In the genomic region with DNA sequence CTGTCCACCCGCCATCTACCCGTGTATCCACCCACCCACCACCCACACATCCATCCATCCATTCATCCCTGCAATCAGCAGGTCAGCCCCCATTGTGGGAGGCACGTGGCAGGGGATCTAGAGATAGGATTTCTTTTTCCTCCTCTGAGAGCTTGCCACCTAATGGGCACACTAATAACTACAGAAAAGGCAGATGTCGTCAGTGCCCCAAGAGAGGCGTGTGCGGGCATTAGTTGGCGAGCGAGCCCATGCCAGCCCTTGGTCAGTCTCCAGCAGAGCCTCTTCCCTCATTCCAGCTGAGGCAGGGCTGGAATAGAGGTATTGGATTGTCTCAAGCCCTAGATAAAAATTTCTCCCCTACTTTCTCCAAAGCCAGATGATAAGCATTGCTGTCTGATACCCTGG, we compare ENCODE assay signal across 11 cellular contexts. TPM values are rescaled to one million over a fixed set of nuclear protein-coding genes. Genes with fewer than 3 reads are reported as not detected.
DNase-seq lines count a peak whose midpoint lies in the region; ATAC-seq, FAIRE-seq and TF ChIP-seq lines count a peak whose summit lies in the region.
"Had no signal": no experiment of that assay in that cellular context is flagged by ENCODE, and none has a peak within 500 bp of the region (broad histone marks: within the 10 kb centered on the region; RNA-seq: fewer than 3 reads in every experiment).

No MANE protein-coding gene starts in this region.

- H3K4me3 ChIP-seq in GM12878: no peak overlapping the region
- H3K4me3 ChIP-seq in effector memory CD4-positive, alpha-beta T cell (ENCODE audit: insufficient read depth, low read depth, low read length, poor library complexity, severe bottlenecking): no peak overlapping the region

- H3K36me3 Mint-ChIP-seq in activated T-helper 17 cell treated with anti-CD3 and anti-CD28 coated beads, Interleukin-2, amount 50 U/mL, for 72 hours (ENCODE audit: low read depth): no peaks in the 10 kb centered on the region

- no peaks in the 10 kb centered on the region for H3K9me3 Mint-ChIP-seq in activated T-helper 17 cell treated with anti-CD3 and anti-CD28 coated beads, Interleukin-2, amount 50 U/mL, for 72 hours

- no peak overlapping the region for H3K9ac ChIP-seq in GM12878 (ENCODE audit: control insufficient read depth, insufficient read depth, low read length)

- CTCF ChIA-PET in GM12878 (lab: Yijun Ruan, JAX): interaction anchor here (1.0 to 17.9 kb wide), 5 partner anchors 10 to 103 kb away, joined by 4 to 183 read pairs (median 12); partner anchors contain the start of gene USP2

- FAIRE-seq in GM12878 (lab: Jason Lieb, UNC): no peak

- no peak for TF ChIP-seq EP300 in GM12878 (IDR thresholded peaks at IDR 0.05; ENCODE audit: borderline replicate concordance in 1 of 2, control insufficient read depth in 1 of 2, low read depth in 2 of 2, low read length in 2 of 2)

- no peak for TF ChIP-seq POLR2A in GM12878 (IDR thresholded peaks at IDR 0.05; ENCODE audit: low read depth, low read length)

- H3K4me1 ChIP-seq in GM12878 (ENCODE audit: control insufficient read depth, insufficient read depth, low read length): no peaks in the 10 kb centered on the region
- peaks cover 5% of the 10 kb centered on the region for H3K4me1 ChIP-seq in effector memory CD4-positive, alpha-beta T cell (ENCODE audit: control insufficient read depth, insufficient read depth, low read length, poor library complexity, severe bottlenecking)

- peak; percentile 20 for DNase-seq in CD1c-positive myeloid dendritic cell (ENCODE audit: extremely low spot score)
- DNase-seq in M059J (ENCODE audit: low read depth): peak; percentile 49
- DNase-seq in GM12878 (ENCODE audit: low read depth, low spot score): no peak
- peak; percentile 25 to 45 for DNase-seq in lung microvascular endothelial cell (ENCODE audit: low read depth in 2 of 2)
- DNase-seq in effector memory CD4-positive, alpha-beta T cell: no peak
- no peak for DNase-seq in activated CD4-positive, alpha-beta T cell treated with anti-CD3 and anti-CD28 coated beads, Interleukin-2, amount 50 U/mL, for 1 hour
- DNase-seq: NCI-H2029 had no signal

- no peaks in the 10 kb centered on the region for H3K36me3 ChIP-seq in GM12878 (ENCODE audit: control insufficient read depth in 2 of 2, insufficient read depth in 2 of 2, low read length in 1 of 2)
- no peaks in the 10 kb centered on the region for H3K36me3 ChIP-seq in effector memory CD4-positive, alpha-beta T cell (ENCODE audit: control insufficient read depth, insufficient read depth, low read length)

- TF ChIP-seq CTCF in GM12878 (IDR thresholded peaks at IDR 0.05 in 2 of 3, conservative IDR thresholded peaks at IDR 0.05 in 1 of 3; ENCODE audit: control insufficient read depth in 2 of 3, extremely low read depth in 1 of 3, insufficient read depth in 1 of 3, low read depth in 3 of 3, low read length in 3 of 3): peak; percentile 13 to 22 (median 14); a peak in 3 of 6 replicates

- no peaks in the 10 kb centered on the region for H3K4me1 Mint-ChIP-seq in activated T-helper 17 cell treated with anti-CD3 and anti-CD28 coated beads, Interleukin-2, amount 50 U/mL, for 72 hours

- ATAC-seq in GM12878 (peak; percentile 66), GM21619 (IDR thresholded peaks at IDR 0.05; ENCODE audit: unreplicated experiment) (no peak)
- no peak for ATAC-seq in activated T-helper 17 cell treated with anti-CD3 and anti-CD28 coated beads, Interleukin-2, amount 50 U/mL, for 72 hours (replicated peaks)

- WGBS in GM12878 (ENCODE audit: insufficient coverage, insufficient replicate concordance, low lambda C conversion rate, missing lambda C conversion rate): 8% methylated on average over 8 of the region's 8 CpGs

- POLR2A ChIA-PET in GM12878 (lab: Charles Lee): interaction anchor here (1.6 kb wide), 1 partner anchor 16 kb away, joined by 6 read pairs; no protein-coding TSS in a partner anchor

- H3K4me3 Mint-ChIP-seq in activated T-helper 17 cell treated with anti-CD3 and anti-CD28 coated beads, Interleukin-2, amount 50 U/mL, for 72 hours: no peak overlapping the region

- H3K27me3 Mint-ChIP-seq in activated T-helper 17 cell treated with anti-CD3 and anti-CD28 coated beads, Interleukin-2, amount 50 U/mL, for 72 hours: peaks cover 14% of the 10 kb centered on the region

- H2AFZ ChIP-seq in GM12878 (ENCODE audit: control insufficient read depth, low read depth, low read length): no peak overlapping the region

- no peak overlapping the region for H3K27ac Mint-ChIP-seq in activated T-helper 17 cell treated with anti-CD3 and anti-CD28 coated beads, Interleukin-2, amount 50 U/mL, for 72 hours

- TF ChIP-seq RAD21 in GM12878 (IDR thresholded peaks at IDR 0.05; ENCODE audit: insufficient read depth, low read depth, low read length): no peak

- intact Hi-C loops in GM12878 (cut with micrococcal nuclease; ENCODE audit: unreplicated experiment): no loop called here

- H3K9me3 ChIP-seq in GM12878 (replicated peaks; ENCODE audit: control insufficient read depth, insufficient read depth, low read length): no peaks in the 10 kb centered on the region
- H3K9me3 ChIP-seq in effector memory CD4-positive, alpha-beta T cell (ENCODE audit: control insufficient read depth, low read length): no peaks in the 10 kb centered on the region

- H3K4me2 ChIP-seq in GM12878 (ENCODE audit: control insufficient read depth, insufficient read depth): no peak overlapping the region

- no peaks in the 10 kb centered on the region for H3K79me2 ChIP-seq in GM12878 (ENCODE audit: control insufficient read depth, insufficient read depth, low read length)

- RAD21 ChIA-PET in GM12878 (lab: Charles Lee; ENCODE audit: unreplicated experiment): interaction anchor here (1.4 kb wide), 1 partner anchor 18 kb away, joined by 5 read pairs; no protein-coding TSS in a partner anchor

- in situ Hi-C loops in GM12878 (cut with MboI): no loop called here

- H3K27ac ChIP-seq in GM12878 (ENCODE audit: control insufficient read depth, insufficient read depth): no peak overlapping the region
- H3K27ac ChIP-seq in effector memory CD4-positive, alpha-beta T cell (ENCODE audit: insufficient read depth, low read length, poor library complexity, severe bottlenecking): no peak overlapping the region

- no TSS peak for BruUV-seq in GM12878 (replicated peaks; lab: Mats Ljungman, UMichigan)

- H4K20me1 ChIP-seq in GM12878 (ENCODE audit: control insufficient read depth, insufficient read depth): no peaks in the 10 kb centered on the region

- H3K27me3 ChIP-seq in GM12878 (replicated peaks in 1 of 2; ENCODE audit: control insufficient read depth in 2 of 2, insufficient read depth in 2 of 2, low read length in 1 of 2): 0 out of 4 replicates have a peak, but pooled peaks cover 0 to 1% of the 10 kb centered on the region in 2 experiments
- H3K27me3 ChIP-seq in effector memory CD4-positive, alpha-beta T cell (replicated peaks; ENCODE audit: control insufficient read depth, insufficient read depth, low read length, poor library complexity, severe bottlenecking): peaks cover 11% of the 10 kb centered on the region

- SMC1A ChIA-PET in GM12878 (lab: Charles Lee; ENCODE audit: uncharacterized antibody, unreplicated experiment): interaction anchor here (0.7 to 5.5 kb wide), 3 partner anchors 11 to 18 kb away, joined by 3 to 31 read pairs (median 3); no protein-coding TSS in a partner anchor

RNA-seq across cellular contexts. Expression of gene USP2, which starts 9.7 kb away (rescaled TPM):
- total RNA-seq in M059J (2014; rRNA removed; shearing (Covaris generic)): 0.67 and 0.81 TPM in 2 replicates
- total RNA-seq in GM12878 (2013; cell fraction: nucleolus; rRNA removed): 0.69 TPM in 1 of 2 replicates, not detected in the other
- total RNA-seq in GM12878 (2014; rRNA removed) (not detected in 2 replicates), GM12878 (2014; rRNA removed; fragmentation: Illumina TruSeq; extraction: Trizol) (not detected in 2 replicates), GM12878 (2021) (0.13 TPM in 1 of 2 replicates, not detected in the other), lung microvascular endothelial cell (0.20 and 0.22 TPM in 2 replicates)
- not detected for polyA plus RNA-seq in GM12878 (2011; ENCODE audit: low read depth)
- polyA plus RNA-seq in GM12878 (2011; rRNA removed) (0.04 TPM in 1 of 2 replicates, not detected in the other), GM12878 (2014; fragmentation: Illumina TruSeq; extraction: Trizol) (0.09 TPM in 1 of 2 replicates, not detected in the other), GM12878 (2014; fragmentation: Nextera tagmentation; extraction: Ambion mirVana) (under 1 TPM in 1 of 2 experiments, not detected in 1; 0.04 TPM), GM12878 (2014; rRNA removed) (0.03 TPM in 2 replicates), GM12878 (2016; fragmentation: Nextera tagmentation; extraction: Ambion mirVana) (under 1 TPM in 1 of 2 experiments, not detected in 1; 0.11 TPM)
- 0.12 and 0.17 TPM in 2 replicates for polyA plus RNA-seq in GM12878 (2011; cell fraction: cytosol; rRNA removed)
- polyA plus RNA-seq in GM12878 (2011; cell fraction: nucleus; rRNA removed): 0.06 and 0.07 TPM in 2 replicates
- polyA plus RNA-seq in GM12878 (2012): 0.03 and 0.07 TPM in 2 replicates
- polyA minus RNA-seq in GM12878 (2011; rRNA and poly(A)+ RNA removed): 0.93 TPM in 1 of 2 replicates, not detected in the other
- 0.62 TPM in 1 of 2 replicates, not detected in the other for polyA minus RNA-seq in GM12878 (2011; cell fraction: cytosol; rRNA and poly(A)+ RNA removed)
- polyA minus RNA-seq in GM12878 (2011; cell fraction: nucleus; rRNA and poly(A)+ RNA removed): 0.19 TPM in 1 of 2 replicates, not detected in the other
- 1 to 10 TPM in 1 of 2 donors, under 1 TPM in 1; 0.52 to 1.3 TPM for total RNA-seq in activated T-helper 17 cell treated with anti-CD3 and anti-CD28 coated beads, Interleukin-2, amount 50 U/mL, for 72 hours

RNA-seq across cellular contexts. Expression of gene MFRP, which starts 25.3 kb away (rescaled TPM):
- not detected in 2 replicates for total RNA-seq in M059J (2014; rRNA removed; shearing (Covaris generic))
- not detected in 2 replicates for total RNA-seq in GM12878 (2013; cell fraction: nucleolus; rRNA removed)
- total RNA-seq in GM12878 (2014; rRNA removed) (not detected in 2 replicates), GM12878 (2014; rRNA removed; fragmentation: Illumina TruSeq; extraction: Trizol) (not detected in 2 replicates), GM12878 (2021) (not detected in 2 replicates), lung microvascular endothelial cell (under 0.01 TPM in 1 of 2 replicates, not detected in the other)
- not detected for polyA plus RNA-seq in GM12878 (2011; ENCODE audit: low read depth)
- polyA plus RNA-seq in GM12878 (2011; rRNA removed) (not detected in 2 replicates), GM12878 (2014; fragmentation: Illumina TruSeq; extraction: Trizol) (not detected in 2 replicates), GM12878 (2014; fragmentation: Nextera tagmentation; extraction: Ambion mirVana) (not detected), GM12878 (2014; rRNA removed) (not detected in 2 replicates), GM12878 (2016; fragmentation: Nextera tagmentation; extraction: Ambion mirVana) (not detected)
- polyA plus RNA-seq in GM12878 (2011; cell fraction: cytosol; rRNA removed): not detected in 2 replicates
- not detected in 2 replicates for polyA plus RNA-seq in GM12878 (2011; cell fraction: nucleus; rRNA removed)
- polyA plus RNA-seq in GM12878 (2012): not detected in 2 replicates
- not detected in 2 replicates for polyA minus RNA-seq in GM12878 (2011; rRNA and poly(A)+ RNA removed)
- polyA minus RNA-seq in GM12878 (2011; cell fraction: cytosol; rRNA and poly(A)+ RNA removed): not detected in 2 replicates
- polyA minus RNA-seq in GM12878 (2011; cell fraction: nucleus; rRNA and poly(A)+ RNA removed): not detected in 2 replicates
- not detected for total RNA-seq in activated T-helper 17 cell treated with anti-CD3 and anti-CD28 coated beads, Interleukin-2, amount 50 U/mL, for 72 hours
- total RNA-seq: aorta, ureter had no signal
- polyA plus RNA-seq: aorta had no signal

RNA-seq across cellular contexts. Expression of gene C1QTNF5, which starts 31.1 kb away (rescaled TPM):
- 5.9 and 7.7 TPM in 2 replicates for total RNA-seq in M059J (2014; rRNA removed; shearing (Covaris generic))
- not detected in 2 replicates for total RNA-seq in GM12878 (2013; cell fraction: nucleolus; rRNA removed)
- total RNA-seq in GM12878 (2014; rRNA removed) (not detected in 2 replicates), GM12878 (2014; rRNA removed; fragmentation: Illumina TruSeq; extraction: Trizol) (not detected in 2 replicates), GM12878 (2021) (not detected in 2 replicates), lung microvascular endothelial cell (65.6 and 93.1 TPM in 2 replicates)
- polyA plus RNA-seq in GM12878 (2011; ENCODE audit: low read depth): not detected
- polyA plus RNA-seq in GM12878 (2011; rRNA removed) (not detected in 2 replicates), GM12878 (2014; fragmentation: Illumina TruSeq; extraction: Trizol) (not detected in 2 replicates), GM12878 (2014; fragmentation: Nextera tagmentation; extraction: Ambion mirVana) (not detected), GM12878 (2014; rRNA removed) (not detected in 2 replicates), GM12878 (2016; fragmentation: Nextera tagmentation; extraction: Ambion mirVana) (not detected)
- not detected in 2 replicates for polyA plus RNA-seq in GM12878 (2011; cell fraction: cytosol; rRNA removed)
- not detected in 2 replicates for polyA plus RNA-seq in GM12878 (2011; cell fraction: nucleus; rRNA removed)
- not detected in 2 replicates for polyA plus RNA-seq in GM12878 (2012)
- not detected in 2 replicates for polyA minus RNA-seq in GM12878 (2011; rRNA and poly(A)+ RNA removed)
- polyA minus RNA-seq in GM12878 (2011; cell fraction: cytosol; rRNA and poly(A)+ RNA removed): not detected in 2 replicates
- not detected in 2 replicates for polyA minus RNA-seq in GM12878 (2011; cell fraction: nucleus; rRNA and poly(A)+ RNA removed)
- total RNA-seq in activated T-helper 17 cell treated with anti-CD3 and anti-CD28 coated beads, Interleukin-2, amount 50 U/mL, for 72 hours: not detected

RNA-seq across cellular contexts. Expression of gene RNF26, which starts 37.5 kb away (rescaled TPM):
- total RNA-seq in M059J (2014; rRNA removed; shearing (Covaris generic)): 9.5 and 16.1 TPM in 2 replicates
- total RNA-seq in GM12878 (2013; cell fraction: nucleolus; rRNA removed): 5.5 and 7.0 TPM in 2 replicates
- 3.7 and 5.3 TPM in 2 replicates for total RNA-seq in GM12878 (2014; rRNA removed)
- 7.1 and 7.2 TPM in 2 replicates for total RNA-seq in GM12878 (2014; rRNA removed; fragmentation: Illumina TruSeq; extraction: Trizol)
- 29.9 and 31.1 TPM in 2 replicates for total RNA-seq in GM12878 (2021)
- 13.3 TPM for polyA plus RNA-seq in GM12878 (2011; ENCODE audit: low read depth)
- polyA plus RNA-seq in GM12878 (2011; rRNA removed): 7.0 and 16.6 TPM in 2 replicates
- 31.3 and 35.6 TPM in 2 replicates for polyA plus RNA-seq in GM12878 (2011; cell fraction: cytosol; rRNA removed)
- polyA plus RNA-seq in GM12878 (2011; cell fraction: nucleus; rRNA removed): 18.6 and 20.0 TPM in 2 replicates
- 19.1 and 19.4 TPM in 2 replicates for polyA plus RNA-seq in GM12878 (2012)
- 10.4 and 18.7 TPM in 2 replicates for polyA plus RNA-seq in GM12878 (2014; fragmentation: Illumina TruSeq; extraction: Trizol)
- polyA plus RNA-seq in GM12878 (2014; fragmentation: Nextera tagmentation; extraction: Ambion mirVana): 1 to 10 TPM; 2.8 to 4.2 TPM
- 20.9 and 25.6 TPM in 2 replicates for polyA plus RNA-seq in GM12878 (2014; rRNA removed)
- 10 to 100 TPM; 52.2 to 54.5 TPM for polyA plus RNA-seq in GM12878 (2016; fragmentation: Nextera tagmentation; extraction: Ambion mirVana)
- polyA minus RNA-seq in GM12878 (2011; rRNA and poly(A)+ RNA removed): 30.4 and 39.4 TPM in 2 replicates
- 19.4 and 20.5 TPM in 2 replicates for polyA minus RNA-seq in GM12878 (2011; cell fraction: cytosol; rRNA and poly(A)+ RNA removed)
- 19.0 and 24.8 TPM in 2 replicates for polyA minus RNA-seq in GM12878 (2011; cell fraction: nucleus; rRNA and poly(A)+ RNA removed)
- total RNA-seq in lung microvascular endothelial cell: 2.6 and 2.8 TPM in 2 replicates
- total RNA-seq in activated T-helper 17 cell treated with anti-CD3 and anti-CD28 coated beads, Interleukin-2, amount 50 U/mL, for 72 hours: 10 to 100 TPM; 23.7 to 32.6 TPM

RNA-seq across cellular contexts. Expression of gene THY1, which starts 51.2 kb away (rescaled TPM):
- 1,171 and 1,190 TPM in 2 replicates for total RNA-seq in M059J (2014; rRNA removed; shearing (Covaris generic))
- total RNA-seq in GM12878 (2013; cell fraction: nucleolus; rRNA removed): 22.5 and 26.7 TPM in 2 replicates
- total RNA-seq in GM12878 (2014; rRNA removed) (3.3 and 4.2 TPM in 2 replicates), GM12878 (2014; rRNA removed; fragmentation: Illumina TruSeq; extraction: Trizol) (2.4 and 2.7 TPM in 2 replicates), GM12878 (2021) (2.4 and 3.1 TPM in 2 replicates), lung microvascular endothelial cell (0.20 and 0.22 TPM in 2 replicates)
- polyA plus RNA-seq in GM12878 (2011; ENCODE audit: low read depth): 3.6 TPM
- polyA plus RNA-seq in GM12878 (2011; rRNA removed) (6.0 and 20.1 TPM in 2 replicates), GM12878 (2014; fragmentation: Illumina TruSeq; extraction: Trizol) (8.4 and 9.3 TPM in 2 replicates), GM12878 (2014; fragmentation: Nextera tagmentation; extraction: Ambion mirVana) (1 to 10 TPM in 1 of 2 experiments, under 1 TPM in 1; 0.86 to 2.6 TPM), GM12878 (2014; rRNA removed) (4.1 and 7.3 TPM in 2 replicates), GM12878 (2016; fragmentation: Nextera tagmentation; extraction: Ambion mirVana) (1 to 10 TPM; 2.3 to 3.8 TPM)
- 31.4 and 54.1 TPM in 2 replicates for polyA plus RNA-seq in GM12878 (2011; cell fraction: cytosol; rRNA removed)
- polyA plus RNA-seq in GM12878 (2011; cell fraction: nucleus; rRNA removed): 12.3 and 17.1 TPM in 2 replicates
- polyA plus RNA-seq in GM12878 (2012): 2.3 and 2.8 TPM in 2 replicates
- 24.0 and 34.6 TPM in 2 replicates for polyA minus RNA-seq in GM12878 (2011; rRNA and poly(A)+ RNA removed)
- 2.6 and 6.0 TPM in 2 replicates for polyA minus RNA-seq in GM12878 (2011; cell fraction: cytosol; rRNA and poly(A)+ RNA removed)
- 6.0 and 6.6 TPM in 2 replicates for polyA minus RNA-seq in GM12878 (2011; cell fraction: nucleus; rRNA and poly(A)+ RNA removed)
- 1 to 10 TPM; 1.1 to 4.7 TPM for total RNA-seq in activated T-helper 17 cell treated with anti-CD3 and anti-CD28 coated beads, Interleukin-2, amount 50 U/mL, for 72 hours

Comparison
In these comparisons a context has a peak if more than half of its experiments do, and no peak if none do; other contexts are left out.
1. DNase-seq: peak in CD1c-positive myeloid dendritic cell (single experiment), M059J (single experiment) and lung microvascular endothelial cell (2 of 2); none in GM12878 (single experiment), effector memory CD4-positive, alpha-beta T cell (0 of 3) and activated CD4-positive, alpha-beta T cell treated with anti-CD3 and anti-CD28 coated beads, Interleukin-2, amount 50 U/mL, for 1 hour (single experiment).